In the genomic region with DNA sequence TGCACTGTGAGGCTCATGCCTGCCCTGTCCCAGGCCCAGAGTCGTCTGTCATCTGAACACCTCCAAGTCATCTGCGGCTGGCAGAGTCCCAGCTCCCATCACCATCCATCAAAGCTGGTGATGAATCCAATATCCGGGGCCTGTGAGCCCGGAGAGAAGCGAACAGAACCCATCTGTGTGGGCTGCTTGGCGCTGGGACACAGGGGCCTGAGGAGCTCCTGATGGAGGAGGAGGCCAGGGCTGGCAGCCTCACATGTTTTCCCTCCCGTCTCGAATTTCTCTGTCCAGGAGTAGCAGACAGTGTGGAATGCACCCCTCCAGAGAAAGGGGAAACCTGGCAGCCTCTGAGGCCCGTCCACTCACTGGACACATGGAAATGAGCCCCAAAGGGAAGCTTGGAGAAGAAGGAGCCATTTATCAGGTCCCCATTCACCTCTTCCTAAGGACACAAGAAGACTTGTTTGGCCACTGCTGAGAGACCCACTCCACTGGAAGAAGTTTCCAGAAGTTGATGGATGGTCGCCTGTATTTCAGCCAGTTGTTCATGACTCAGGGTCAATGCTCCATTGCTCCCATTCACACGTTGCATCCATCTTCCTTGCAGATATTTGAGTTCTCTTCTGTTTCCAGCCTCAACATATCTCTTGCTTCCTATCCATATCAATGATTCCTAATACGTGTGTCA, we compare ENCODE assay signal across 21 cellular contexts.
"Had no signal": no experiment of that assay in that cellular context is flagged by ENCODE, and none has a peak within 500 bp of the region (broad histone marks: within the 10 kb centered on the region; RNA-seq: fewer than 3 reads in every experiment).

No MANE protein-coding gene starts in this region.

- H3K4me2 ChIP-seq: KMS-11, SK-N-SH had no signal

- H3K9me3 ChIP-seq: SK-N-SH had no signal

- H3K36me3 Mint-ChIP-seq: IgD-negative memory B cell had no signal

- H3K4me1 Mint-ChIP-seq: IgD-negative memory B cell had no signal

- DNase-seq: Kasumi-1, MM.1S, NCI-H1092 treated with DMSO at 0.1 percent for 48 hours, NCI-H1436, NCI-H187, NCI-H2029, NCI-H2081 treated with DMSO at 0.1 percent for 48 hours, NCI-H2171, NCI-H226, NCI-H446, NCI-H510A, NCI-H524 treated with DMSO at 0.1 percent for 48 hours, NCI-H69, NCI-H774, RPMI8226, SHP77, SK-N-SH had no signal

- H3K27ac Mint-ChIP-seq: IgD-negative memory B cell had no signal

- ATAC-seq: K562 had no signal

- H3K9ac ChIP-seq: KMS-11, SK-N-SH had no signal

- FAIRE-seq: K562, RCC 7860 had no signal

- H3K4me3 ChIP-seq: K562 had no signal

- H3K27ac ChIP-seq: KMS-11 had no signal
